ENCODE assay signal across 8 cellular contexts in the genomic region with DNA sequence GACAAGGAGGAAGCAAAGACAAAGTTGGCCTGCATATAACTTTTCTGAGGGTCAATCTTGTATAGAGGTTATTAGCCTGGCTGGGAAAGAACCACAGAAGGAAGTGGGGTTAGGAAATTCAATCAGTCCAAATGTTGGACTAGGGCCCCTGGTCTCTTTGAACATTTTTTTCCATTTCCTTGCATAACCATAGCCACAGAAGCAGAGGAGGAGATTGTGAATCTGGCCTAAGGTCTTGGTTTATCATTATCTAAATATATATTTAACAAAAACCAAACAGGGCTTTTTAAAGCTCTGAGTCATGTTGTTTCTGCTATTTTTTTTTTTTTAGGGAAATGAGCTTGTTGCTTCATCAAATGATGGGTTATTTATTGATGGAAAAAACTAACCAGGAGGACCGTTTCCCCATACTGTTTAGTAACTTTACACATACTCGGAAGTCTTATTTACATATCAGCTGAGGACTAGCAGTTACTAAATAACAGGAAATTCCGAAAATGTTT.
A peak's percentile ranks its signal among the peaks of the same experiment; 100 is the strongest.
DNase-seq lines count a peak whose midpoint lies in the region; ATAC-seq lines count a peak whose summit lies in the region.

No MANE protein-coding gene starts in this region.

- ATAC-seq in GM19025 (IDR thresholded peaks at IDR 0.05; ENCODE audit: low read depth, unreplicated experiment) (peak; percentile 73), HG02885 (IDR thresholded peaks at IDR 0.05; ENCODE audit: poor library complexity, unreplicated experiment) (peak; percentile 65), GM21360 (IDR thresholded peaks at IDR 0.05; ENCODE audit: unreplicated experiment) (no peak), left ventricle myocardium superior (no peak)

- DNase-seq in SIG-M5 (lab: John Stamatoyannopoulos, UW) = peak; percentile 54
- DNase-seq in renal cortical epithelial cell (ENCODE audit: low read depth) = peak; percentile 97
- no peak for DNase-seq in ecto neural progenitor cell (ENCODE audit: low spot score)
- DNase-seq in left ventricle myocardium superior = no peak
- DNase-seq in cerebellum (ENCODE audit: low spot score) = no peak

- intact Hi-C loops in left ventricle myocardium superior (cut with micrococcal nuclease) = no loop called here

Comparison
In these comparisons a context has a peak if more than half of its experiments do, and no peak if none do; other contexts are left out.
1. ATAC-seq: peak in GM19025 (single experiment) and HG02885 (single experiment); none in GM21360 (single experiment) and left ventricle myocardium superior (single experiment).
2. DNase-seq: peak in SIG-M5 (single experiment) and renal cortical epithelial cell (single experiment); none in ecto neural progenitor cell (single experiment), left ventricle myocardium superior (single experiment) and cerebellum (single experiment).